Comparison of ENCODE assay signal across 8 cellular contexts in genomic region chr4:145619639-145619996, GRCh38. TPM values are rescaled to one million over a fixed set of nuclear protein-coding genes. Genes with fewer than 3 reads are reported as not detected.
DNase-seq lines count a peak whose midpoint lies in the region; ATAC-seq, FAIRE-seq and TF ChIP-seq lines count a peak whose summit lies in the region.

No MANE protein-coding gene starts in this region.

- peak overlapping the region; percentile 95 for H3K4me3 Mint-ChIP-seq in activated T-helper 17 cell treated with anti-CD3 and anti-CD28 coated beads, Interleukin-2, amount 50 U/mL, for 72 hours

- intact Hi-C loops in pancreas (cut with DNase I), result loop anchor here in 1 of 3 donors (10.0 kb wide), 1 partner anchor 385 kb away; no protein-coding TSS in a partner anchor

- H3K27ac Mint-ChIP-seq in activated T-helper 17 cell treated with anti-CD3 and anti-CD28 coated beads, Interleukin-2, amount 50 U/mL, for 72 hours, result peak overlapping the region; percentile 99

- peak; percentile 39 for DNase-seq in NCI-H2029 (lab: John Stamatoyannopoulos, UW)
- no peak for DNase-seq in NCI-H2029 treated with DMSO at 0.1 percent for 48 hours (lab: John Stamatoyannopoulos, UW)
- peak; percentile 1 for DNase-seq in NCI-H2171 (lab: John Stamatoyannopoulos, UW)
- peak; percentile 22 to 31 for DNase-seq in frontal cortex (ENCODE audit: low spot score in 2 of 2)
- peak; percentile 48 to 88 (median 81) for DNase-seq in pancreas
- no peak for DNase-seq in NCI-H2227 treated with DMSO at 0.1 percent for 48 hours (lab: John Stamatoyannopoulos, UW)

- no peaks in the 10 kb centered on the region for H3K27me3 Mint-ChIP-seq in activated T-helper 17 cell treated with anti-CD3 and anti-CD28 coated beads, Interleukin-2, amount 50 U/mL, for 72 hours

- H3K36me3 ChIP-seq in pancreas, result no peaks in the 10 kb centered on the region

- no peak for FAIRE-seq in frontal cortex (lab: Jason Lieb, UNC)
- peak; percentile 63 for FAIRE-seq in pancreas (lab: Jason Lieb, UNC)

- H3K4me3 ChIP-seq in pancreas, result peak overlapping the region; percentile 35 to 82 (median 72)

- H3K9me3 Mint-ChIP-seq in activated T-helper 17 cell treated with anti-CD3 and anti-CD28 coated beads, Interleukin-2, amount 50 U/mL, for 72 hours, result no peaks in the 10 kb centered on the region

- H3K4me1 Mint-ChIP-seq in activated T-helper 17 cell treated with anti-CD3 and anti-CD28 coated beads, Interleukin-2, amount 50 U/mL, for 72 hours, result peaks cover 25% of the 10 kb centered on the region

- H3K27me3 ChIP-seq in pancreas, result no peaks in the 10 kb centered on the region

- TF ChIP-seq CTCF in pancreas (IDR thresholded peaks at IDR 0.05), result no peak

- WGBS in pancreas, 2 donors, result 0% methylated on average over 9 of the region's 9 CpGs

- H3K9me3 ChIP-seq in pancreas, result no peaks in the 10 kb centered on the region

- peaks cover 19% of the 10 kb centered on the region for H3K36me3 Mint-ChIP-seq in activated T-helper 17 cell treated with anti-CD3 and anti-CD28 coated beads, Interleukin-2, amount 50 U/mL, for 72 hours (ENCODE audit: low read depth)

- peak overlapping the region; percentile 92 to 98 (median 96) for H3K27ac ChIP-seq in pancreas

- H3K4me1 ChIP-seq in pancreas, result peaks cover 3 to 28% (median 23%) of the 10 kb centered on the region in 3 donors

- ATAC-seq in HG02642 (IDR thresholded peaks at IDR 0.05; ENCODE audit: poor library complexity, unreplicated experiment) (peak; percentile 56), pancreas (peak; percentile 82 to 89 (median 84))
- peak; percentile 75 for ATAC-seq in activated T-helper 17 cell treated with anti-CD3 and anti-CD28 coated beads, Interleukin-2, amount 50 U/mL, for 72 hours (replicated peaks)

RNA-seq across cellular contexts. Expression of gene MMAA, which starts 0.4 kb away (rescaled TPM):
- 10 to 100 TPM; 18.8 to 19.9 TPM for total RNA-seq in activated T-helper 17 cell treated with anti-CD3 and anti-CD28 coated beads, Interleukin-2, amount 50 U/mL, for 72 hours
- total RNA-seq in frontal cortex (7.7 TPM), pancreas (1 to 10 TPM; 3.0 to 9.5 (median 5.5) TPM)
- 1 to 10 TPM; 4.6 to 6.2 TPM for polyA plus RNA-seq in pancreas

Comparison
In these comparisons a context has a peak if more than half of its experiments do, and no peak if none do; other contexts are left out.
1. DNase-seq: peak in NCI-H2029 (single experiment), NCI-H2171 (single experiment), frontal cortex (2 of 2) and pancreas (6 of 6); none in NCI-H2029 treated with DMSO at 0.1 percent for 48 hours (single experiment) and NCI-H2227 treated with DMSO at 0.1 percent for 48 hours (single experiment).
2. Peak in every context shown above with its lines, with median percentiles within 50 percentile points of each other: ATAC-seq.